10 cellular contexts compared by ENCODE assay signal in genomic region chr2:119694994-119695521, GRCh38. TPM values are rescaled to one million over a fixed set of nuclear protein-coding genes. Genes with fewer than 3 reads are reported as not detected.
DNase-seq lines count a peak whose midpoint lies in the region; ATAC-seq and TF ChIP-seq lines count a peak whose summit lies in the region.
"Had no signal": no experiment of that assay in that cellular context is flagged by ENCODE, and none has a peak within 500 bp of the region (broad histone marks: within the 10 kb centered on the region; RNA-seq: fewer than 3 reads in every experiment).

No MANE protein-coding gene starts in this region.

- TF ChIP-seq CTCF in PC-9 (conservative IDR thresholded peaks at IDR 0.05) (no peak), fibroblast of the aortic adventitia (IDR thresholded peaks at IDR 0.05; ENCODE audit: insufficient read depth, low read length) (no peak), upper lobe of right lung (IDR thresholded peaks at IDR 0.05) (no peak), CD14-positive monocyte (IDR thresholded peaks at IDR 0.05) (no peak)

- H3K4me1 ChIP-seq in PC-9 (replicated peaks; ENCODE audit: insufficient read depth) (no peaks in the 10 kb centered on the region), upper lobe of right lung (peaks cover 15% of the 10 kb centered on the region)

- H3K27ac ChIP-seq in PC-9: no peak overlapping the region
- peak overlapping the region; percentile 58 for H3K27ac ChIP-seq in upper lobe of right lung
- H3K27ac ChIP-seq: adrenal gland, skin epidermis had no signal

- H3K4me3 ChIP-seq in PC-9: no peak overlapping the region
- H3K4me3 ChIP-seq in fibroblast of the aortic adventitia (ENCODE audit: low read depth, low read length): no peak overlapping the region
- H3K4me3 ChIP-seq in upper lobe of right lung: peak overlapping the region; percentile 14
- H3K4me3 ChIP-seq: adrenal gland, skin epidermis had no signal

- BruUV-seq in PC-9 (replicated peaks; lab: Mats Ljungman, UMichigan): no TSS peak

- CTCF ChIA-PET in activated naive CD4-positive, alpha-beta T cell treated with anti-CD3 and anti-CD28 coated beads, Interleukin-2, amount 10 ng/mL, durations not matched to agents 7 days and 5 days (lab: Charles Lee): interaction anchor here (0.6 to 1.5 kb wide), 3 partner anchors 9 to 743 kb away, joined by 3 to 4 read pairs (median 3); no protein-coding TSS in a partner anchor
- CTCF ChIA-PET in PC-9 (lab: Charles Lee): interaction anchor here (0.6 to 0.7 kb wide), 2 partner anchors 16 to 155 kb away, joined by 4 to 8 read pairs; partner anchors contain the start of gene TMEM177

- no peaks in the 10 kb centered on the region for H3K9me3 Mint-ChIP-seq in activated naive CD4-positive, alpha-beta T cell treated with anti-CD3 and anti-CD28 coated beads, Interleukin-2, amount 10 ng/mL, durations not matched to agents 7 days and 5 days
- H3K9me3 Mint-ChIP-seq in CD14-positive monocyte: peaks cover 0 to 3% (median 0%) of the 10 kb centered on the region in 7 donors

- peaks cover 36% of the 10 kb centered on the region for H3K4me1 Mint-ChIP-seq in activated naive CD4-positive, alpha-beta T cell treated with anti-CD3 and anti-CD28 coated beads, Interleukin-2, amount 10 ng/mL, durations not matched to agents 7 days and 5 days
- H3K4me1 Mint-ChIP-seq in CD14-positive monocyte: peaks cover 9% of the 10 kb centered on the region

- ATAC-seq in upper lobe of right lung (peak; percentile 65), GM21423 (IDR thresholded peaks at IDR 0.05; ENCODE audit: unreplicated experiment) (no peak), GM19397 (IDR thresholded peaks at IDR 0.05; ENCODE audit: unreplicated experiment) (no peak)

- H3K9me2 ChIP-seq in PC-9 (ENCODE audit: insufficient read depth): no peaks in the 10 kb centered on the region

- H3K4me2 ChIP-seq in PC-9: peak overlapping the region; percentile 2; the same call in 1 of the 2 replicates

- no peaks in the 10 kb centered on the region for H3K27me3 ChIP-seq in PC-9 (ENCODE audit: insufficient read depth, low read depth)
- no peaks in the 10 kb centered on the region for H3K27me3 ChIP-seq in upper lobe of right lung
- H3K27me3 ChIP-seq: adrenal gland had no signal

- no peaks in the 10 kb centered on the region for H3K79me2 ChIP-seq in PC-9 (ENCODE audit: low read depth)

- peak overlapping the region; percentile 66 for H3K27ac Mint-ChIP-seq in activated naive CD4-positive, alpha-beta T cell treated with anti-CD3 and anti-CD28 coated beads, Interleukin-2, amount 10 ng/mL, durations not matched to agents 7 days and 5 days
- no peak overlapping the region for H3K27ac Mint-ChIP-seq in CD14-positive monocyte

- no peaks in the 10 kb centered on the region for H3K36me3 Mint-ChIP-seq in activated naive CD4-positive, alpha-beta T cell treated with anti-CD3 and anti-CD28 coated beads, Interleukin-2, amount 10 ng/mL, durations not matched to agents 7 days and 5 days
- no peaks in the 10 kb centered on the region for H3K36me3 Mint-ChIP-seq in CD14-positive monocyte

- peak overlapping the region; percentile 10 for H3K4me3 Mint-ChIP-seq in activated naive CD4-positive, alpha-beta T cell treated with anti-CD3 and anti-CD28 coated beads, Interleukin-2, amount 10 ng/mL, durations not matched to agents 7 days and 5 days
- H3K4me3 Mint-ChIP-seq in CD14-positive monocyte: no peak overlapping the region

- peak; percentile 59 for DNase-seq in activated naive CD4-positive, alpha-beta T cell treated with anti-CD3 and anti-CD28 coated beads, Interleukin-2, amount 10 ng/mL, durations not matched to agents 7 days and 5 days
- no peak for DNase-seq in activated naive CD4-positive, alpha-beta T cell treated with Interleukin-2 at 50 U/mL for 16 hours
- DNase-seq in PC-9 (peak in 1 of 2 experiments; percentile 63), fibroblast of the aortic adventitia (ENCODE audit: low read depth) (peak; percentile 48), upper lobe of right lung (no peak), CD14-positive monocyte (ENCODE audit: low spot score) (no peak)

- POLR2A ChIA-PET in PC-9 (lab: Charles Lee; ENCODE audit: unreplicated experiment): no interaction called here

- intact Hi-C loops in PC-9 (cut with micrococcal nuclease; ENCODE audit: unreplicated experiment): no loop called here
- intact Hi-C loops in upper lobe of right lung (cut with DNase I): no loop called here
- intact Hi-C loops in CD14-positive monocyte (cut with micrococcal nuclease): no loop called here

- H3K27me3 Mint-ChIP-seq in activated naive CD4-positive, alpha-beta T cell treated with anti-CD3 and anti-CD28 coated beads, Interleukin-2, amount 10 ng/mL, durations not matched to agents 7 days and 5 days: no peaks in the 10 kb centered on the region
- peaks cover 0 to 7% (median 0%) of the 10 kb centered on the region in 3 donors for H3K27me3 Mint-ChIP-seq in CD14-positive monocyte (ENCODE audit: low read depth in 3 of 3)

- no peaks in the 10 kb centered on the region for H3F3A ChIP-seq in PC-9 (ENCODE audit: insufficient read depth, low read depth)

- no peaks in the 10 kb centered on the region for H3K36me3 ChIP-seq in PC-9 (ENCODE audit: low read depth)
- no peaks in the 10 kb centered on the region for H3K36me3 ChIP-seq in upper lobe of right lung
- H3K36me3 ChIP-seq: adrenal gland had no signal

- H3K9me3 ChIP-seq in PC-9 (ENCODE audit: insufficient read depth, low read depth) (no peaks in the 10 kb centered on the region), upper lobe of right lung (no peaks in the 10 kb centered on the region)
- H3K9me3 ChIP-seq: adrenal gland had no signal

- H4K20me1 ChIP-seq in PC-9 (ENCODE audit: insufficient read depth): no peaks in the 10 kb centered on the region

- no peak overlapping the region for H2AFZ ChIP-seq in PC-9

RNA-seq across cellular contexts. Expression of gene TMEM177, which starts 16.1 kb away (rescaled TPM):
- total RNA-seq in PC-9 (2021): 18.2 and 18.4 TPM in 2 replicates
- total RNA-seq in fibroblast of the aortic adventitia (ENCODE audit: low replicate concordance): 1.9 and 6.6 TPM in 2 replicates
- total RNA-seq in upper lobe of right lung: 5.9 TPM
- polyA plus RNA-seq in CD14-positive monocyte: 1 to 10 TPM in 1 of 2 donors, under 1 TPM in 1; 0.73 to 1.2 TPM

Comparison
In these comparisons a context has a peak if more than half of its experiments do, and no peak if none do; other contexts are left out.
1. DNase-seq: peak in activated naive CD4-positive, alpha-beta T cell treated with anti-CD3 and anti-CD28 coated beads, Interleukin-2, amount 10 ng/mL, durations not matched to agents 7 days and 5 days (single experiment) and fibroblast of the aortic adventitia (single experiment); none in activated naive CD4-positive, alpha-beta T cell treated with Interleukin-2 at 50 U/mL for 16 hours (single experiment), upper lobe of right lung (single experiment) and CD14-positive monocyte (single experiment).